In the genomic region with DNA sequence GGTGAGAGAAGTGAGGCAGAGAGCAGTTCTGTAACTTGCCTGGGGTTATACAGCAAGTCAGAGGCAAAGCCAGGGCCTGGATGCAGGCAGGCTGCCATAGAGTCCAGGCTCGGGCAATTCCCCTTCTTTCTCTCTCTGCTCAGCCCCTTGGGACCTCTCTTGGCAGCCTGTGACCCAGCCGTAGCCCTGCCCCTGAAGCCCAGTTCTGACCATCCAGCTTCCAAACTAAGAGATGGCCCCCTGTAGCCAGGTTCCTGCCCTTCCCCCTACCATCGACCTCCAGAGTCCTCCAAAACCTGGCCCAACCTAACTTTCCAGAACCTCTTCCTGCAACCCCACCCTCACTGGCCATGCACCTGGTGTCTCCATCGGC, we compare ENCODE assay signal across 14 cellular contexts.
"Had no signal": no experiment of that assay in that cellular context is flagged by ENCODE, and none has a peak within 500 bp of the region (broad histone marks: within the 10 kb centered on the region; RNA-seq: fewer than 3 reads in every experiment).

No MANE protein-coding gene starts in this region.

- H3K9me3 Mint-ChIP-seq: activated T-helper 2 cell treated with anti-CD3 and anti-CD28 coated beads, Interferon-gamma antibody, Interleukin-2, Interleukin-4, amounts not matched to agents 10 μg/mL and 5 μg/mL and 100 μg/mL, durations not matched to agents 14 hours and 24 hours and 36 hours; stimulated activated naive CD8-positive, alpha-beta T cell treated with anti-CD3 and anti-CD28 coated beads, Interleukin-15, amount 100 ng/mL, for 72 hours; type B pancreatic cell had no signal

- DNase-seq: activated CD4-positive, alpha-beta T cell treated with anti-CD3 and anti-CD28 coated beads, Interleukin-2, amount 50 U/mL, for 1 hour; activated naive CD4-positive, alpha-beta T cell treated with anti-CD3 and anti-CD28 coated beads, Interleukin-2, amount 50 U/mL, for 16 hours; activated T-cell treated with anti-CD3 and anti-CD28 coated beads for 4 hours; brain microvascular endothelial cell; esophagus squamous epithelium; SHP77 treated with DMSO at 0.1 percent for 48 hours; stimulated activated CD4-positive, alpha-beta T cell treated with anti-CD3 and anti-CD28 coated beads, Interleukin-15, amount 100 ng/mL, for 24 hours; stimulated activated CD4-positive, alpha-beta T cell treated with anti-CD3 and anti-CD28 coated beads, Interleukin-4, amount 100 ng/mL, for 24 hours; stimulated activated naive CD8-positive, alpha-beta T cell treated with anti-CD3 and anti-CD28 coated beads, Interleukin-15, amount 100 ng/mL, for 72 hours; T-helper 2 cell had no signal

- H3K27ac Mint-ChIP-seq: activated T-helper 2 cell treated with anti-CD3 and anti-CD28 coated beads, Interferon-gamma antibody, Interleukin-2, Interleukin-4, amounts not matched to agents 10 μg/mL and 5 μg/mL and 100 μg/mL, durations not matched to agents 14 hours and 24 hours and 36 hours; type B pancreatic cell had no signal

- H3K4me3 ChIP-seq: esophagus squamous epithelium, heart left ventricle had no signal

- H3K9me3 ChIP-seq: esophagus squamous epithelium, heart left ventricle, neutrophil had no signal

- H3K4me1 Mint-ChIP-seq: stimulated activated naive CD8-positive, alpha-beta T cell treated with anti-CD3 and anti-CD28 coated beads, Interleukin-15, amount 100 ng/mL, for 72 hours had no signal

- ATAC-seq: stimulated activated naive CD8-positive, alpha-beta T cell treated with anti-CD3 and anti-CD28 coated beads, Interleukin-15, amount 100 ng/mL, for 72 hours had no signal

- H3K27ac ChIP-seq: brain microvascular endothelial cell, esophagus squamous epithelium, neutrophil had no signal

- H3K27me3 Mint-ChIP-seq: stimulated activated naive CD8-positive, alpha-beta T cell treated with anti-CD3 and anti-CD28 coated beads, Interleukin-15, amount 100 ng/mL, for 72 hours; type B pancreatic cell had no signal

- H3K4me3 Mint-ChIP-seq: stimulated activated naive CD8-positive, alpha-beta T cell treated with anti-CD3 and anti-CD28 coated beads, Interleukin-15, amount 100 ng/mL, for 72 hours; type B pancreatic cell had no signal

- H3K36me3 ChIP-seq: brain microvascular endothelial cell, esophagus squamous epithelium, heart left ventricle, neutrophil had no signal
